Comparison of ENCODE assay signal across 8 cellular contexts in the genomic region with DNA sequence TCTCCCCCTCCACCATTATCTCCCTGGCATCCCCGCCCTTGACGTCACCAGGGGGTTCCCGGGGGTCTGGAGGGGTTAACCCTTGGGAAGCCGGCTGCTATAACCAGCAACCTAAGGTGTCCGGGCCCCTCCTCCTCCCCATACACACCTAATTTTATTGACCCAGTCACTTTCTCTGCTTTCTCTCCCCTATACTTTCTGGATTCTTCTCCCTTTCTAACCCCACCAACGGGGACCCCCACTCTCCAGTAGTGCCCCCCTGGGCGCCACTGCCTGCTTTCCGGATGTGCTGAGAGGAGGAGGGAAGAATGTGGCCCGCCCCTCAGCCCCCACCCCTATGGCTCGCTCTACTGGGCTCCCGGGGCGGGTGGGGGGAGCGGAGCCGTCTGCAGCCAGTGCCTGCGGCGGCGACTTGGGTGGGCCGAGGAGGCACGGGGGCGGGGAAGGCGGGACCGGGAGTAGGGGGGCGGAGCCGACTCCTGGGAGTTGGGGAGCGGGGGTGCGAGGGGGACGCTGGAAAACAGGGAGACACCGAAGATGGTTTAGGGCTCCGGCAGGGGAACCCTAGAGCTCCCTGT. TPM values are rescaled to one million over a fixed set of nuclear protein-coding genes. Genes with fewer than 3 reads are reported as not detected.
DNase-seq lines count a peak whose midpoint lies in the region; ATAC-seq and TF ChIP-seq lines count a peak whose summit lies in the region.

No MANE protein-coding gene starts in this region.

- peak overlapping the region in 2 of 5 donors; percentile 79 to 84 for H3K27ac ChIP-seq in adrenal gland
- H3K27ac ChIP-seq in gastrocnemius medialis: peak overlapping the region in 3 of 4 donors; percentile 66 to 77 (median 76)

- TF ChIP-seq POLR2A in adrenal gland (IDR thresholded peaks at IDR 0.05) (no peak), gastrocnemius medialis (IDR thresholded peaks at IDR 0.05) (no peak)

- H3K4me1 ChIP-seq in adrenal gland (replicated peaks in 1 of 2): peaks cover 16 to 29% of the 10 kb centered on the region in 2 donors
- H3K4me1 ChIP-seq in gastrocnemius medialis: peaks cover 30 to 37% of the 10 kb centered on the region in 2 donors

- H3K9me3 ChIP-seq in adrenal gland (replicated peaks in 1 of 3): no peaks in the 10 kb centered on the region
- H3K9me3 ChIP-seq in gastrocnemius medialis: no peaks in the 10 kb centered on the region

- TF ChIP-seq CTCF in adrenal gland (IDR thresholded peaks at IDR 0.05): no peak
- TF ChIP-seq CTCF in gastrocnemius medialis (IDR thresholded peaks at IDR 0.05 in 4 of 5, conservative IDR thresholded peaks at IDR 0.05 in 1 of 5): no peak

- intact Hi-C loops in adrenal gland (cut with DNase I) (no loop called here), gastrocnemius medialis (cut with DNase I; ENCODE audit: low total_unique reads) (no loop called here)

- DNase-seq in NCI-H2171 treated with DMSO at 0.1 percent for 48 hours (lab: John Stamatoyannopoulos, UW): peak; percentile 33
- peak in 4 of 7 donors; percentile 36 to 56 (median 52) for DNase-seq in adrenal gland
- DNase-seq in gastrocnemius medialis: no peak
- DNase-seq in activated CD4-positive, CD25-positive, alpha-beta regulatory T cell treated with anti-CD3 and anti-CD28 coated beads, Interleukin-2, amount 50 U/mL, for 72 hours: no peak

- H3K4me3 ChIP-seq in GM08714 (ENCODE audit: low read length) (peak overlapping the region; percentile 73), adrenal gland (peak overlapping the region in 2 of 4 donors; percentile 21 to 90), iPS-11a (ENCODE audit: low read depth, low read length) (peak overlapping the region; percentile 86), gastrocnemius medialis (peak overlapping the region; percentile 68 to 78 (median 70))

- H3K36me3 ChIP-seq in adrenal gland (replicated peaks in 1 of 2) (no peaks in the 10 kb centered on the region), gastrocnemius medialis (no peaks in the 10 kb centered on the region)

- ATAC-seq in gastrocnemius medialis (no peak), HG03280 (IDR thresholded peaks at IDR 0.05; ENCODE audit: unreplicated experiment) (no peak), HG03039 (IDR thresholded peaks at IDR 0.05; ENCODE audit: unreplicated experiment) (no peak)

- in situ Hi-C loops in gastrocnemius medialis (cut with MboI; ENCODE audit: low sequenced_read_pairs in 4 of 4): no loop called here

- WGBS in adrenal gland, 4 donors: 0 to 1% (median 1%) methylated on average over 19 to 29 of the region's 29 CpGs

- H3K27me3 ChIP-seq in adrenal gland (no peaks in the 10 kb centered on the region), gastrocnemius medialis (peaks cover 14 to 19% (median 18%) of the 10 kb centered on the region in 3 donors)

RNA-seq across cellular contexts. Expression of a gene that starts 1.8 kb away (rescaled TPM):
- total RNA-seq in adrenal gland (1 to 10 TPM in 4 of 8 donors, under 1 TPM in 4; 0.30 to 2.8 (median 0.92) TPM), gastrocnemius medialis (1 to 10 TPM in 1 of 4 donors, not detected in 3; 1.0 TPM)
- polyA plus RNA-seq in adrenal gland: 1 to 10 TPM in 2 of 3 donors, under 1 TPM in 1; 0.44 to 7.2 (median 4.4) TPM

RNA-seq across cellular contexts. Expression of a gene that starts 6.3 kb away (rescaled TPM):
- total RNA-seq in adrenal gland: not detected
- not detected for polyA plus RNA-seq in adrenal gland
- 1 to 10 TPM in 2 of 4 donors, not detected in 2; 1.5 to 2.2 TPM for total RNA-seq in gastrocnemius medialis

RNA-seq across cellular contexts. Expression of a gene that starts 18.3 kb away (rescaled TPM):
- total RNA-seq in adrenal gland: 10 to 100 TPM in 7 of 8 donors, 1 to 10 TPM in 1; 7.5 to 39.4 (median 16.8) TPM
- polyA plus RNA-seq in adrenal gland: 10 to 100 TPM in 2 of 3 donors, 1 to 10 TPM in 1; 4.1 to 46.4 (median 19.4) TPM
- total RNA-seq in gastrocnemius medialis: 1 to 10 TPM; 2.7 to 5.1 (median 4.7) TPM

RNA-seq across cellular contexts. Expression of a gene that starts 26.5 kb away (rescaled TPM):
- total RNA-seq in adrenal gland: 100 to 1,000 TPM in 4 of 8 donors, 10 to 100 TPM in 4; 38.3 to 182 (median 116) TPM
- polyA plus RNA-seq in adrenal gland: 100 to 1,000 TPM; 114 to 210 (median 143) TPM
- 10 to 100 TPM; 37.7 to 81.1 (median 42.0) TPM for total RNA-seq in gastrocnemius medialis

RNA-seq across cellular contexts. Expression of a gene that starts 26.8 kb away (rescaled TPM):
- not detected for total RNA-seq in adrenal gland
- polyA plus RNA-seq in adrenal gland: not detected
- total RNA-seq in gastrocnemius medialis: under 1 TPM in 2 of 4 donors, not detected in 2; 0.20 to 0.35 TPM

Comparison
In these comparisons a context has a peak if more than half of its experiments do, and no peak if none do; other contexts are left out.
1. DNase-seq: peak in NCI-H2171 treated with DMSO at 0.1 percent for 48 hours (single experiment) and adrenal gland (4 of 7); none in gastrocnemius medialis (0 of 2) and activated CD4-positive, CD25-positive, alpha-beta regulatory T cell treated with anti-CD3 and anti-CD28 coated beads, Interleukin-2, amount 50 U/mL, for 72 hours (single experiment).